In genomic region chr3:13179181-13179580, GRCh38 we compare ENCODE assay signal across 33 cellular contexts.
"Had no signal": no experiment of that assay in that cellular context is flagged by ENCODE, and none has a peak within 500 bp of the region (broad histone marks: within the 10 kb centered on the region; RNA-seq: fewer than 3 reads in every experiment).

No MANE protein-coding gene starts in this region.

- H3K27me3 ChIP-seq: adrenal gland, body of pancreas, esophagus squamous epithelium, hepatocyte had no signal

- H2AFZ ChIP-seq: hepatocyte had no signal

- H3K4me3 ChIP-seq: adrenal gland, body of pancreas, esophagus squamous epithelium, gastroesophageal sphincter, heart right ventricle, hepatocyte had no signal

- FAIRE-seq: colon, endothelial cell of umbilical vein had no signal

- H3K4me1 ChIP-seq: adrenal gland, body of pancreas, esophagus squamous epithelium, gastroesophageal sphincter, heart right ventricle had no signal

- H3K36me3 ChIP-seq: adrenal gland, esophagus squamous epithelium, gastroesophageal sphincter, heart right ventricle, WERI-Rb-1 had no signal

- DNase-seq: activated CD4-positive, alpha-beta memory T cell treated with anti-CD3 and anti-CD28 coated beads for 36 hours; activated CD4-positive, alpha-beta T cell treated with anti-CD3 and anti-CD28 coated beads for 36 hours; activated CD4-positive, alpha-beta T cell treated with anti-CD3 and anti-CD28 coated beads, Interleukin-2, amount 10 ng/mL, durations not matched to agents 24 days and 14 days; activated CD4-positive, CD25-positive, alpha-beta regulatory T cell; activated CD4-positive, CD25-positive, alpha-beta regulatory T cell treated with anti-CD3 and anti-CD28 coated beads, Interleukin-2, amount 50 U/mL, for 72 hours; activated CD8-positive, alpha-beta memory T cell treated with anti-CD3 and anti-CD28 coated beads, Interleukin-2, amount 10 ng/mL, durations not matched to agents 7 days and 5 days; activated CD8-positive, alpha-beta memory T cell treated with anti-CD3 and anti-CD28 coated beads, Interleukin-2, amount 50 U/mL, for 4 hours; activated CD8-positive, alpha-beta T cell treated with anti-CD3 and anti-CD28 coated beads, Interleukin-2, amount 10 ng/mL, durations not matched to agents 7 days and 5 days; activated effector memory CD4-positive, alpha-beta T cell treated with anti-CD3 and anti-CD28 coated beads, Interleukin-2, amount 50 U/mL, for 16 hours; activated naive CD4-positive, alpha-beta T cell treated with anti-CD3 and anti-CD28 coated beads for 36 hours; activated naive CD8-positive, alpha-beta T cell treated with anti-CD3 and anti-CD28 coated beads for 36 hours; activated naive CD8-positive, alpha-beta T cell treated with anti-CD3 and anti-CD28 coated beads, Interleukin-2, amount 50 U/mL, for 24 hours; activated T-cell treated with anti-CD3 and anti-CD28 coated beads, Interleukin-2, amount 50 U/mL, for 1 hour; activated T-cell treated with anti-CD3 and anti-CD28 coated beads, Interleukin-2, amount 50 U/mL, for 48 hours; adrenal gland; amygdala; aorta; body of pancreas; caudate nucleus; cortex of kidney; dermis blood vessel endothelial cell; effector CD4-positive, alpha-beta T cell; effector memory CD8-positive, alpha-beta T cell; esophagus squamous epithelium; foreskin melanocyte; heart right ventricle; T1000; WERI-Rb-1 had no signal

- H3K27ac ChIP-seq: adrenal gland, body of pancreas, epithelial cell of prostate, esophagus squamous epithelium, gastroesophageal sphincter, heart right ventricle, hepatocyte, WERI-Rb-1 had no signal

- H3K79me2 ChIP-seq: hepatocyte had no signal

- H3K4me2 ChIP-seq: hepatocyte had no signal

- ATAC-seq: activated CD4-positive, alpha-beta T cell treated with anti-CD3 and anti-CD28 coated beads for 36 hours; activated CD8-positive, alpha-beta memory T cell treated with anti-CD3 and anti-CD28 coated beads, Interleukin-2, amount 10 ng/mL, durations not matched to agents 7 days and 5 days; activated CD8-positive, alpha-beta T cell treated with anti-CD3 and anti-CD28 coated beads, Interleukin-2, amount 10 ng/mL, durations not matched to agents 7 days and 5 days; activated naive CD8-positive, alpha-beta T cell treated with anti-CD3 and anti-CD28 coated beads, Interleukin-2, amount 50 U/mL, for 24 hours; body of pancreas; effector memory CD8-positive, alpha-beta T cell; gastroesophageal sphincter; heart right ventricle had no signal
